ENCODE assay signal across 1 cellular context in genomic region chr2:241608881-241609280, GRCh38.
A peak's percentile ranks its signal among the peaks of the same experiment; 100 is the strongest.
TF ChIP-seq lines count a peak whose summit lies in the region.

No MANE protein-coding gene starts in this region.

TF ChIP-seq in HepG2, 621 proteins besides CTCF, POLR2A, EP300 and RAD21:
- TF ChIP-seq PAX8 (CRISPR knock-in tag; IDR thresholded peaks at IDR 0.05; ENCODE audit: borderline replicate concordance) (0 out of 2 replicates have a peak, but pooled peaks have one; percentile 44), NRL (CRISPR knock-in tag; IDR thresholded peaks at IDR 0.05; ENCODE audit: borderline replicate concordance) (peak; percentile 35; the same call in 1 of the 2 replicates)
- TF ChIP-seq, protein P1, sequence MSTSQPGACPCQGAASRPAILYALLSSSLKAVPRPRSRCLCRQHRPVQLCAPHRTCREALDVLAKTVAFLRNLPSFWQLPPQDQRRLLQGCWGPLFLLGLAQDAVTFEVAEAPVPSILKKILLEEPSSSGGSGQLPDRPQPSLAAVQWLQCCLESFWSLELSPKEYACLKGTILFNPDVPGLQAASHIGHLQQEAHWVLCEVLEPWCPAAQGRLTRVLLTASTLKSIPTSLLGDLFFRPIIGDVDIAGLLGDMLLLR (CRISPR knock-in tag; IDR thresholded peaks at IDR 0.05) = 0 out of 2 replicates have a peak, but pooled peaks have one; percentile 23
- TF ChIP-seq, protein P2, sequence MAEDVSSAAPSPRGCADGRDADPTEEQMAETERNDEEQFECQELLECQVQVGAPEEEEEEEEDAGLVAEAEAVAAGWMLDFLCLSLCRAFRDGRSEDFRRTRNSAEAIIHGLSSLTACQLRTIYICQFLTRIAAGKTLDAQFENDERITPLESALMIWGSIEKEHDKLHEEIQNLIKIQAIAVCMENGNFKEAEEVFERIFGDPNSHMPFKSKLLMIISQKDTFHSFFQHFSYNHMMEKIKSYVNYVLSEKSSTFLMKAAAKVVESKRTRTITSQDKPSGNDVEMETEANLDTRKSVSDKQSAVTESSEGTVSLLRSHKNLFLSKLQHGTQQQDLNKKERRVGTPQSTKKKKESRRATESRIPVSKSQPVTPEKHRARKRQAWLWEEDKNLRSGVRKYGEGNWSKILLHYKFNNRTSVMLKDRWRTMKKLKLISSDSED (CRISPR knock-in tag; IDR thresholded peaks at IDR 0.05) = no peak
